Comparison of ENCODE assay signal across 21 cellular contexts in genomic region chr6:62808575-62809293, GRCh38.
DNase-seq lines count a peak whose midpoint lies in the region; ATAC-seq and TF ChIP-seq lines count a peak whose summit lies in the region.
"Had no signal": no experiment of that assay in that cellular context is flagged by ENCODE, and none has a peak within 500 bp of the region (broad histone marks: within the 10 kb centered on the region; RNA-seq: fewer than 3 reads in every experiment).

No MANE protein-coding gene starts in this region.

- peaks cover 12% of the 10 kb centered on the region for H3K4me1 ChIP-seq in HUES48 (ENCODE audit: control insufficient read depth, insufficient read depth, low read length)
- H3K4me1 ChIP-seq: left ventricle myocardium inferior had no signal

- H3K27me3 ChIP-seq in HUES48 (ENCODE audit: control insufficient read depth, insufficient read depth, low read length) = no peaks in the 10 kb centered on the region
- H3K27me3 ChIP-seq: ovary had no signal

- H3K9ac ChIP-seq in HUES48 (ENCODE audit: low read depth, low read length) = no peak overlapping the region

- no peaks in the 10 kb centered on the region for H3K36me3 Mint-ChIP-seq in MCF 10A (ENCODE audit: insufficient read depth, unreplicated experiment)
- H3K36me3 Mint-ChIP-seq: activated naive CD8-positive, alpha-beta T cell treated with anti-CD3 and anti-CD28 coated beads for 36 hours; brain; CD4-positive, alpha-beta memory T cell; T-cell had no signal

- intact Hi-C loops in MCF 10A (cut with micrococcal nuclease) = no loop called here

- H3K27me3 Mint-ChIP-seq in MCF 10A (ENCODE audit: insufficient read depth, unreplicated experiment) = peaks cover 9% of the 10 kb centered on the region
- H3K27me3 Mint-ChIP-seq: activated naive CD8-positive, alpha-beta T cell treated with anti-CD3 and anti-CD28 coated beads for 36 hours; activated T-cell treated with anti-CD3 and anti-CD28 coated beads, Interleukin-2, amount 50 U/mL, for 24 hours; CD4-positive, alpha-beta memory T cell; T-cell had no signal

- no TSS peak for BruUV-seq in MCF 10A (replicated peaks; lab: Mats Ljungman, UMichigan)

- no peak overlapping the region for H3K27ac Mint-ChIP-seq in MCF 10A (ENCODE audit: low read depth, unreplicated experiment)
- H3K27ac Mint-ChIP-seq: activated naive CD8-positive, alpha-beta T cell treated with anti-CD3 and anti-CD28 coated beads for 36 hours; activated T-cell treated with anti-CD3 and anti-CD28 coated beads, Interleukin-2, amount 50 U/mL, for 24 hours; brain; CD4-positive, alpha-beta memory T cell; T-cell had no signal

- H3K9me3 Mint-ChIP-seq in MCF 10A (ENCODE audit: unreplicated experiment) = no peaks in the 10 kb centered on the region
- H3K9me3 Mint-ChIP-seq: brain had no signal

- no peak for ATAC-seq in HG03442 (IDR thresholded peaks at IDR 0.05; ENCODE audit: unreplicated experiment)
- ATAC-seq: Right ventricle myocardium inferior, T-cell had no signal

- H3K27ac ChIP-seq in HUES48 (ENCODE audit: low read depth, low read length) = peak overlapping the region; percentile 57
- H3K27ac ChIP-seq: left ventricle myocardium inferior, ovary, VCaP had no signal

- TF ChIP-seq CTCF in MCF 10A (IDR thresholded peaks at IDR 0.05; ENCODE audit: unreplicated experiment) = no peak

- DNase-seq in DMS53 treated with DMSO at 0.1 percent for 48 hours (lab: John Stamatoyannopoulos, UW; ENCODE audit: unreplicated experiment) = peak; percentile 96
- DNase-seq in NCI-H748 treated with DMSO at 0.1 percent for 48 hours (lab: John Stamatoyannopoulos, UW) = peak; percentile 94
- DNase-seq in left kidney (ENCODE audit: low read depth, low spot score) = peak; percentile 2
- no peak for DNase-seq in activated effector memory CD4-positive, alpha-beta T cell treated with anti-CD3 and anti-CD28 coated beads, Interleukin-2, amount 50 U/mL, for 16 hours
- DNase-seq in NCI-H2171 (lab: John Stamatoyannopoulos, UW) = no peak
- no peak for DNase-seq in MCF 10A (ENCODE audit: unreplicated experiment)
- DNase-seq: activated CD4-positive, alpha-beta T cell treated with anti-CD3 and anti-CD28 coated beads, Interleukin-2, amount 50 U/mL, for 48 hours; activated naive CD8-positive, alpha-beta T cell treated with anti-CD3 and anti-CD28 coated beads for 36 hours; activated T-cell treated with anti-CD3 and anti-CD28 coated beads, Interleukin-2, amount 50 U/mL, for 24 hours; CD4-positive, alpha-beta memory T cell; left ventricle myocardium inferior; NCI-H187; ovary; stimulated activated CD4-positive, alpha-beta T cell treated with anti-CD3 and anti-CD28 coated beads, Interleukin-2, amount 100 ng/mL, for 48 hours; substantia nigra; T-cell had no signal

- POLR2A ChIA-PET in MCF 10A (lab: Yijun Ruan, JAX) = no interaction called here

- H3K4me3 ChIP-seq in HUES48 (ENCODE audit: low read depth, low read length) = no peak overlapping the region
- H3K4me3 ChIP-seq: left ventricle myocardium inferior, ovary had no signal

- no peaks in the 10 kb centered on the region for H3K9me3 ChIP-seq in HUES48 (ENCODE audit: control insufficient read depth, insufficient read depth, low read length)
- H3K9me3 ChIP-seq: left ventricle myocardium inferior, ovary had no signal

- no peaks in the 10 kb centered on the region for H3K36me3 ChIP-seq in HUES48 (ENCODE audit: control insufficient read depth, insufficient read depth, low read length)
- H3K36me3 ChIP-seq: left ventricle myocardium inferior, ovary had no signal

- no peaks in the 10 kb centered on the region for H3K4me1 Mint-ChIP-seq in MCF 10A (ENCODE audit: insufficient read depth, unreplicated experiment)
- H3K4me1 Mint-ChIP-seq: activated naive CD8-positive, alpha-beta T cell treated with anti-CD3 and anti-CD28 coated beads for 36 hours; CD4-positive, alpha-beta memory T cell; T-cell had no signal

- H3K4me3 Mint-ChIP-seq in MCF 10A (ENCODE audit: unreplicated experiment) = no peak overlapping the region
- H3K4me3 Mint-ChIP-seq: activated naive CD8-positive, alpha-beta T cell treated with anti-CD3 and anti-CD28 coated beads for 36 hours; activated T-cell treated with anti-CD3 and anti-CD28 coated beads, Interleukin-2, amount 50 U/mL, for 24 hours; brain; CD4-positive, alpha-beta memory T cell; T-cell had no signal

- CTCF ChIA-PET in MCF 10A (lab: Yijun Ruan, JAX) = no interaction called here

Comparison
In these comparisons a context has a peak if more than half of its experiments do, and no peak if none do; other contexts are left out.
1. DNase-seq: peak in DMS53 treated with DMSO at 0.1 percent for 48 hours (single experiment), NCI-H748 treated with DMSO at 0.1 percent for 48 hours (single experiment) and left kidney (single experiment); none in activated effector memory CD4-positive, alpha-beta T cell treated with anti-CD3 and anti-CD28 coated beads, Interleukin-2, amount 50 U/mL, for 16 hours (single experiment), NCI-H2171 (single experiment) and MCF 10A (single experiment).